Comparison of ENCODE assay signal across 40 cellular contexts in the genomic region with DNA sequence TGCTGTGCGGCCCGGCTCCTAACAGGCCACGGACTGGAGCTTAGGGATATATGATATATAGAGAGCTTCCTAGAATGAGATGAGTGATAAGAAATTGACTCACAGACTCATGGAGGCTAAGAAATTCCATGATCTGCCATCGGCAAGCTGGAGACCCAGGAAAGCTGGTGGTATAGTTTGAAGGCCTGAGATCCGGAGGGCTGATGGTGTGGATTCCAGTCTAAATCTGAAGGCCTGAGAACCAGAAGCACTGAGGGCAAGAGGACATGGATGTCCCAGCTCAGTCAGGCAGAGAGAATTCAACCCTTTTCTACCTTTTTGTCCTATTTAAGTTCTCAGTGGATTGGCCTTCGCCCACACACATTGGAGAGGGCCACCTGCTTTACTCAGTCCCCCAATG.
"Had no signal": no experiment of that assay in that cellular context is flagged by ENCODE, and none has a peak within 500 bp of the region (broad histone marks: within the 10 kb centered on the region; RNA-seq: fewer than 3 reads in every experiment).

No MANE protein-coding gene starts in this region.

- H3K9me3 ChIP-seq: adrenal gland, ascending aorta had no signal

- H3K9me3 Mint-ChIP-seq: activated naive CD4-positive, alpha-beta T cell treated with anti-CD3 and anti-CD28 coated beads, Interleukin-2, amount 50 U/mL, for 24 hours; activated naive CD8-positive, alpha-beta T cell treated with anti-CD3 and anti-CD28 coated beads, Interleukin-2, amount 50 U/mL, for 24 hours; activated T-cell treated with anti-CD3 and anti-CD28 coated beads, Interleukin-2, amount 50 U/mL, for 24 hours; activated T-helper 17 cell treated with anti-CD3 and anti-CD28 coated beads, Interleukin-2, amount 50 U/mL, for 72 hours; central memory CD8-positive, alpha-beta T cell had no signal

- H3K4me3 Mint-ChIP-seq: activated naive CD4-positive, alpha-beta T cell treated with anti-CD3 and anti-CD28 coated beads for 36 hours; activated naive CD4-positive, alpha-beta T cell treated with anti-CD3 and anti-CD28 coated beads, Interleukin-2, amount 10 ng/mL, durations not matched to agents 7 days and 5 days; activated naive CD4-positive, alpha-beta T cell treated with anti-CD3 and anti-CD28 coated beads, Interleukin-2, amount 50 U/mL, for 24 hours; activated naive CD8-positive, alpha-beta T cell; activated naive CD8-positive, alpha-beta T cell treated with anti-CD3 and anti-CD28 coated beads for 36 hours; activated naive CD8-positive, alpha-beta T cell treated with anti-CD3 and anti-CD28 coated beads, Interleukin-2, amount 10 ng/mL, durations not matched to agents 7 days and 5 days; activated naive CD8-positive, alpha-beta T cell treated with anti-CD3 and anti-CD28 coated beads, Interleukin-2, amount 50 U/mL, for 24 hours; activated T-cell treated with anti-CD3 and anti-CD28 coated beads, Interleukin-2, amount 50 U/mL, for 24 hours; activated T-cell treated with anti-CD3 and anti-CD28 coated beads, Interleukin-2, amount 50 U/mL, for 4 hours; activated T-cell treated with anti-CD3 and anti-CD28 coated beads, Interleukin-2, amount 50 U/mL, for 72 hours; activated T-helper 1 cell treated with anti-CD3 and anti-CD28 coated beads, Interleukin-12 subunit alpha, Interleukin-12 subunit beta, Interleukin-2, Interleukin-4 antibody, amounts not matched to agents 30 ng/mL and 10 ng/mL and 1 ng/mL, durations not matched to agents 14 hours and 24 hours and 36 hours; activated T-helper 17 cell treated with anti-CD3 and anti-CD28 coated beads, Interleukin-2, amount 50 U/mL, for 72 hours; brain; central memory CD8-positive, alpha-beta T cell had no signal

- ATAC-seq: activated naive CD4-positive, alpha-beta T cell treated with anti-CD3 and anti-CD28 coated beads, Interleukin-2, amount 50 U/mL, for 72 hours; activated naive CD8-positive, alpha-beta T cell treated with anti-CD3 and anti-CD28 coated beads, Interleukin-2, amount 50 U/mL, for 24 hours; activated T-cell treated with anti-CD3 and anti-CD28 coated beads, Interleukin-2, amount 50 U/mL, for 4 hours; activated T-cell treated with anti-CD3 and anti-CD28 coated beads, Interleukin-2, amount 50 U/mL, for 72 hours; activated T-helper 17 cell treated with anti-CD3 and anti-CD28 coated beads, Interleukin-2, amount 50 U/mL, for 72 hours; body of pancreas had no signal

- H3K4me1 Mint-ChIP-seq: activated naive CD4-positive, alpha-beta T cell treated with anti-CD3 and anti-CD28 coated beads, Interleukin-2, amount 10 ng/mL, durations not matched to agents 7 days and 5 days; activated naive CD4-positive, alpha-beta T cell treated with anti-CD3 and anti-CD28 coated beads, Interleukin-2, amount 50 U/mL, for 24 hours; activated naive CD8-positive, alpha-beta T cell treated with anti-CD3 and anti-CD28 coated beads for 36 hours; activated naive CD8-positive, alpha-beta T cell treated with anti-CD3 and anti-CD28 coated beads, Interleukin-2, amount 10 ng/mL, durations not matched to agents 7 days and 5 days; activated naive CD8-positive, alpha-beta T cell treated with anti-CD3 and anti-CD28 coated beads, Interleukin-2, amount 50 U/mL, for 24 hours; activated T-helper 17 cell treated with anti-CD3 and anti-CD28 coated beads, Interleukin-2, amount 50 U/mL, for 72 hours; brain; central memory CD8-positive, alpha-beta T cell had no signal

- H3K27ac Mint-ChIP-seq: activated naive CD4-positive, alpha-beta T cell treated with anti-CD3 and anti-CD28 coated beads for 36 hours; activated naive CD4-positive, alpha-beta T cell treated with anti-CD3 and anti-CD28 coated beads, Interleukin-2, amount 10 ng/mL, durations not matched to agents 7 days and 5 days; activated naive CD4-positive, alpha-beta T cell treated with anti-CD3 and anti-CD28 coated beads, Interleukin-2, amount 50 U/mL, for 24 hours; activated naive CD4-positive, alpha-beta T cell treated with anti-CD3 and anti-CD28 coated beads, Interleukin-2, amount 50 U/mL, for 72 hours; activated naive CD8-positive, alpha-beta T cell; activated naive CD8-positive, alpha-beta T cell treated with anti-CD3 and anti-CD28 coated beads for 36 hours; activated naive CD8-positive, alpha-beta T cell treated with anti-CD3 and anti-CD28 coated beads, Interleukin-2, amount 10 ng/mL, durations not matched to agents 7 days and 5 days; activated naive CD8-positive, alpha-beta T cell treated with anti-CD3 and anti-CD28 coated beads, Interleukin-2, amount 50 U/mL, for 24 hours; activated T-cell treated with anti-CD3 and anti-CD28 coated beads, Interleukin-2, amount 50 U/mL, for 24 hours; activated T-cell treated with anti-CD3 and anti-CD28 coated beads, Interleukin-2, amount 50 U/mL, for 72 hours; activated T-helper 1 cell treated with anti-CD3 and anti-CD28 coated beads, Interleukin-12 subunit alpha, Interleukin-12 subunit beta, Interleukin-2, Interleukin-4 antibody, amounts not matched to agents 30 ng/mL and 10 ng/mL and 1 ng/mL, durations not matched to agents 14 hours and 24 hours and 36 hours; activated T-helper 17 cell treated with anti-CD3 and anti-CD28 coated beads, Interleukin-2, amount 50 U/mL, for 72 hours; activated T-helper 2 cell treated with anti-CD3 and anti-CD28 coated beads, Interferon-gamma antibody, Interleukin-2, Interleukin-4, amounts not matched to agents 10 μg/mL and 5 μg/mL and 100 μg/mL, durations not matched to agents 14 hours and 24 hours and 36 hours; brain had no signal

- H3K36me3 ChIP-seq: adrenal gland, ascending aorta, brain microvascular endothelial cell, cardiac muscle cell had no signal

- H3K27me3 Mint-ChIP-seq: activated naive CD8-positive, alpha-beta T cell treated with anti-CD3 and anti-CD28 coated beads, Interleukin-2, amount 10 ng/mL, durations not matched to agents 7 days and 5 days had no signal

- H3K27ac ChIP-seq: adrenal gland, ascending aorta, body of pancreas, brain microvascular endothelial cell, cardiac muscle cell had no signal

- H3K4me1 ChIP-seq: adrenal gland, ascending aorta, body of pancreas had no signal

- H3K36me3 Mint-ChIP-seq: activated naive CD4-positive, alpha-beta T cell treated with anti-CD3 and anti-CD28 coated beads, Interleukin-2, amount 10 ng/mL, durations not matched to agents 7 days and 5 days; activated naive CD4-positive, alpha-beta T cell treated with anti-CD3 and anti-CD28 coated beads, Interleukin-2, amount 50 U/mL, for 24 hours; activated naive CD4-positive, alpha-beta T cell treated with anti-CD3 and anti-CD28 coated beads, Interleukin-2, amount 50 U/mL, for 72 hours; activated naive CD8-positive, alpha-beta T cell; activated naive CD8-positive, alpha-beta T cell treated with anti-CD3 and anti-CD28 coated beads for 36 hours; activated naive CD8-positive, alpha-beta T cell treated with anti-CD3 and anti-CD28 coated beads, Interleukin-2, amount 10 ng/mL, durations not matched to agents 7 days and 5 days; brain had no signal

- H3K27me3 ChIP-seq: adrenal gland, ascending aorta, body of pancreas, brain microvascular endothelial cell, cardiac muscle cell had no signal

- FAIRE-seq: astrocyte, bronchial epithelial cell had no signal

- DNase-seq: activated effector memory CD4-positive, alpha-beta T cell treated with anti-CD3 and anti-CD28 coated beads, Interleukin-2, amount 50 U/mL, for 16 hours; activated effector memory CD4-positive, alpha-beta T cell treated with Interleukin-2 at 50 U/mL for 16 hours; activated gamma-delta T cell; activated gamma-delta T cell treated with Interleukin-2 at 50 U/mL for 16 hours; activated naive CD4-positive, alpha-beta T cell; activated naive CD4-positive, alpha-beta T cell treated with anti-CD3 and anti-CD28 coated beads for 36 hours; activated naive CD4-positive, alpha-beta T cell treated with anti-CD3 and anti-CD28 coated beads, Interleukin-2, amount 10 ng/mL, durations not matched to agents 7 days and 5 days; activated naive CD4-positive, alpha-beta T cell treated with anti-CD3 and anti-CD28 coated beads, Interleukin-2, amount 50 U/mL, for 16 hours; activated naive CD4-positive, alpha-beta T cell treated with Interleukin-2 at 50 U/mL for 16 hours; activated naive CD8-positive, alpha-beta T cell treated with anti-CD3 and anti-CD28 coated beads for 36 hours; activated naive CD8-positive, alpha-beta T cell treated with anti-CD3 and anti-CD28 coated beads, Interleukin-2, amount 10 ng/mL, durations not matched to agents 7 days and 5 days; activated naive CD8-positive, alpha-beta T cell treated with anti-CD3 and anti-CD28 coated beads, Interleukin-2, amount 50 U/mL, for 24 hours; activated T-cell treated with anti-CD3 and anti-CD28 coated beads for 4 hours; activated T-cell treated with anti-CD3 and anti-CD28 coated beads, Interleukin-2, amount 50 U/mL, for 1 hour; activated T-cell treated with anti-CD3 and anti-CD28 coated beads, Interleukin-2, amount 50 U/mL, for 24 hours; activated T-cell treated with anti-CD3 and anti-CD28 coated beads, Interleukin-2, amount 50 U/mL, for 4 hours; activated T-cell treated with anti-CD3 and anti-CD28 coated beads, Interleukin-2, amount 50 U/mL, for 48 hours; activated T-cell treated with anti-CD3 and anti-CD28 coated beads, Interleukin-2, amount 50 U/mL, for 72 hours; adrenal gland; amniotic stem cell; amygdala; anterior cingulate cortex; aorta; body of pancreas; brain microvascular endothelial cell; caudate nucleus; central memory CD4-positive, alpha-beta T cell; cerebellar nuclear complex had no signal

- H3K4me3 ChIP-seq: adrenal gland, ascending aorta, body of pancreas, cardiac muscle cell had no signal
